9 cellular contexts compared by ENCODE assay signal in genomic region chr10:71623098-71623985, GRCh38.
DNase-seq lines count a peak whose midpoint lies in the region; ATAC-seq, FAIRE-seq and TF ChIP-seq lines count a peak whose summit lies in the region.
"Had no signal": no experiment of that assay in that cellular context is flagged by ENCODE, and none has a peak within 500 bp of the region (broad histone marks: within the 10 kb centered on the region; RNA-seq: fewer than 3 reads in every experiment).

No MANE protein-coding gene starts in this region.

- ATAC-seq in sciatic nerve (peak; percentile 33), GM21515 (IDR thresholded peaks at IDR 0.05; ENCODE audit: unreplicated experiment) (no peak), HG03039 (IDR thresholded peaks at IDR 0.05; ENCODE audit: unreplicated experiment) (no peak)

- TF ChIP-seq CTCF in fibroblast of villous mesenchyme (IDR thresholded peaks at IDR 0.05; ENCODE audit: insufficient read depth, low read depth, low read length): peak; percentile 20
- TF ChIP-seq CTCF in coronary artery (IDR thresholded peaks at IDR 0.05): no peak

- peak; percentile 87 for DNase-seq in H54 (ENCODE audit: insufficient read length, low spot score)
- DNase-seq in RCC 7860 (ENCODE audit: low spot score): peak; percentile 20
- peak; percentile 14 for DNase-seq in fibroblast of villous mesenchyme (ENCODE audit: low read depth)
- no peak for DNase-seq in sciatic nerve (ENCODE audit: low spot score)
- DNase-seq in GOT3 (lab: John Stamatoyannopoulos, UW): no peak
- DNase-seq in coronary artery (ENCODE audit: low spot score): no peak

- no peak overlapping the region for H3K27ac ChIP-seq in coronary artery
- H3K27ac ChIP-seq: KMS-11 had no signal

- intact Hi-C loops in sciatic nerve (cut with DNase I): no loop called here

- no peak for TF ChIP-seq POLR2A in H54 (IDR thresholded peaks at IDR 0.05; ENCODE audit: low read depth, low read length)

- no peak for FAIRE-seq in H54 (lab: Jason Lieb, UNC)
- FAIRE-seq in RCC 7860 (lab: Jason Lieb, UNC): no peak

- H3K4me3 ChIP-seq in fibroblast of villous mesenchyme (ENCODE audit: low read depth, low read length) (no peak overlapping the region), coronary artery (no peak overlapping the region)

Comparison
In these comparisons a context has a peak if more than half of its experiments do, and no peak if none do; other contexts are left out.
1. DNase-seq: peak in H54 (single experiment), RCC 7860 (single experiment) and fibroblast of villous mesenchyme (single experiment); none in sciatic nerve (single experiment), GOT3 (single experiment) and coronary artery (single experiment).